In genomic region chr16:73265124-73265838, GRCh38 we compare ENCODE assay signal across 22 cellular contexts.
"Had no signal": no experiment of that assay in that cellular context is flagged by ENCODE, and none has a peak within 500 bp of the region (broad histone marks: within the 10 kb centered on the region; RNA-seq: fewer than 3 reads in every experiment).

No MANE protein-coding gene starts in this region.

- ATAC-seq: activated CD4-positive, CD25-positive, alpha-beta regulatory T cell treated with anti-CD3 and anti-CD28 coated beads, Interleukin-2, amount 50 U/mL, for 24 hours; activated T-cell treated with anti-CD3 and anti-CD28 coated beads, Interleukin-2, amount 50 U/mL, for 4 hours; heart left ventricle; left cardiac atrium; naive thymus-derived CD8-positive, alpha-beta T cell; stimulated activated effector memory CD8-positive, alpha-beta T cell treated with anti-CD3 and anti-CD28 coated beads, Interleukin-12 subunit alpha, Interleukin-12 subunit beta, amount 100 ng/mL, for 72 hours; T-cell; upper lobe of right lung had no signal

- FAIRE-seq: endometrium, frontal cortex had no signal

- H3K4me1 ChIP-seq: heart left ventricle, sigmoid colon, stomach, upper lobe of right lung had no signal

- DNase-seq: activated CD4-positive, alpha-beta T cell treated with anti-CD3 and anti-CD28 coated beads, Interleukin-2, amount 10 ng/mL, durations not matched to agents 7 days and 5 days; activated CD8-positive, alpha-beta memory T cell treated with anti-CD3 and anti-CD28 coated beads, Interleukin-2, amount 50 U/mL, for 4 hours; activated naive CD4-positive, alpha-beta T cell treated with anti-CD3 and anti-CD28 coated beads for 36 hours; activated T-cell treated with anti-CD3 and anti-CD28 coated beads, Interleukin-2, amount 50 U/mL, for 4 hours; caudate nucleus; erythroblast; heart left ventricle; left cardiac atrium; mesendoderm; naive thymus-derived CD8-positive, alpha-beta T cell; posterior cingulate gyrus; sigmoid colon; stimulated activated CD4-positive, alpha-beta T cell treated with anti-CD3 and anti-CD28 coated beads, Interleukin-4, amount 100 ng/mL, for 24 hours; stomach; T-cell; T-helper 9 cell; upper lobe of right lung had no signal

- H3K9me3 ChIP-seq: neutrophil, sigmoid colon, upper lobe of right lung had no signal

- H3K27me3 ChIP-seq: heart left ventricle, neutrophil, sigmoid colon, stomach, upper lobe of right lung had no signal

- H3K4me3 ChIP-seq: heart left ventricle, sigmoid colon, stomach, upper lobe of right lung had no signal

- H3K27ac ChIP-seq: heart left ventricle, neutrophil, sigmoid colon, stomach, upper lobe of right lung had no signal

- H3K36me3 ChIP-seq: heart left ventricle, neutrophil, sigmoid colon, stomach, upper lobe of right lung had no signal
